ENCODE assay signal across 14 cellular contexts in the genomic region with DNA sequence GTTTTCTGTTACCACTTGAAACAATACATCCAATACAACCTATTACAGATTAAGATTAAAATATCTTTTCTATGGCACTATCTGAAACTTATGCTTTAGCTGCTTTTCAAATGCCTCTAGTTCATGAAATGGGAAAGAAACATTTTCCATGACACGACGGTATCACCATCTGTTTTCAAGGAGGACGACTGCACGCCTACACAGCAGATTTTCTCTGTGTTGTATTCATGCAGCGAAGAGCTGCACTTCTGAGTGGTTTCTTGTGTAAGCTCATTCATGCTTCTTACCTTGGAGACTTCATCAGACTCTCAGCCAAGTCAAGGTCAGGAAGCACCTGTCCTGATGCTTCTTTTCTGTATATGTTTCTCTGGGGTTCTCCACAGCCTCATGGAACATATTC.
DNase-seq lines count a peak whose midpoint lies in the region; TF ChIP-seq lines count a peak whose summit lies in the region.
"Had no signal": no experiment of that assay in that cellular context is flagged by ENCODE, and none has a peak within 500 bp of the region (broad histone marks: within the 10 kb centered on the region; RNA-seq: fewer than 3 reads in every experiment).

No MANE protein-coding gene starts in this region.

- H3K9me3 ChIP-seq in thyroid gland, result no peaks in the 10 kb centered on the region
- H3K9me3 ChIP-seq: A549, BLaER1, Caco-2 had no signal

- peaks cover 0 to 5% of the 10 kb centered on the region in 2 donors for H3K4me1 ChIP-seq in thyroid gland
- H3K4me1 ChIP-seq: A549, BLaER1 had no signal

- H3K36me3 ChIP-seq in thyroid gland, result no peaks in the 10 kb centered on the region
- H3K36me3 ChIP-seq: BLaER1 had no signal

- no peak overlapping the region for H3K27ac ChIP-seq in thyroid gland
- H3K27ac ChIP-seq: A549, BLaER1, GM23248 had no signal

- no peak overlapping the region for H3K4me3 ChIP-seq in thyroid gland (replicated peaks in 1 of 3)
- H3K4me3 ChIP-seq: A549, BLaER1, GM23248 had no signal

- 25 to 39% methylated on average over 5 of the region's 5 CpGs for WGBS in thyroid gland, 2 donors

- in situ Hi-C loops in G401 (cut with HindIII; ENCODE audit: low sequenced_read_pairs), result no loop called here
- in situ Hi-C loops in GM13977 (cut with MboI; ENCODE audit: low pct_unique_long_range_greater_than_20kb, low sequenced_read_pairs, unreplicated experiment), result no loop called here

- intact Hi-C loops in thyroid gland (cut with DNase I), result no loop called here

- no peak for TF ChIP-seq CTCF in thyroid gland (IDR thresholded peaks at IDR 0.05)
- no peak for TF ChIP-seq CTCF in GM13977 (IDR thresholded peaks at IDR 0.05; ENCODE audit: extremely low read depth, insufficient read depth, missing control alignments)

- no peaks in the 10 kb centered on the region for H3K27me3 ChIP-seq in thyroid gland
- H3K27me3 ChIP-seq: BLaER1 had no signal

- TF ChIP-seq POLR2A in thyroid gland (IDR thresholded peaks at IDR 0.05), result no peak

- DNase-seq in Ammon's horn (ENCODE audit: low spot score), result peak; percentile 63
- DNase-seq in G401 (ENCODE audit: low spot score), result peak; percentile 53
- DNase-seq in inferior parietal cortex (ENCODE audit: extremely low spot score), result peak; percentile 52
- DNase-seq in thyroid gland, result peak; percentile 23 to 35
- DNase-seq in GM13977 (ENCODE audit: low spot score), result no peak
- no peak for DNase-seq in 8988T
- DNase-seq in SKM-1 treated with dmso at 0.1 percent for 144 hours (lab: John Stamatoyannopoulos, UW; ENCODE audit: unreplicated experiment), result no peak
- DNase-seq: Caco-2; CD8-positive, alpha-beta memory T cell; EL; GDM1; GM23248 had no signal

Comparison
In these comparisons a context has a peak if more than half of its experiments do, and no peak if none do; other contexts are left out.
1. DNase-seq: peak in Ammon's horn (single experiment), G401 (single experiment), inferior parietal cortex (single experiment) and thyroid gland (2 of 2); none in GM13977 (single experiment), 8988T (single experiment) and SKM-1 treated with dmso at 0.1 percent for 144 hours (single experiment).